Comparison of ENCODE assay signal across 1 cellular context in the genomic region with DNA sequence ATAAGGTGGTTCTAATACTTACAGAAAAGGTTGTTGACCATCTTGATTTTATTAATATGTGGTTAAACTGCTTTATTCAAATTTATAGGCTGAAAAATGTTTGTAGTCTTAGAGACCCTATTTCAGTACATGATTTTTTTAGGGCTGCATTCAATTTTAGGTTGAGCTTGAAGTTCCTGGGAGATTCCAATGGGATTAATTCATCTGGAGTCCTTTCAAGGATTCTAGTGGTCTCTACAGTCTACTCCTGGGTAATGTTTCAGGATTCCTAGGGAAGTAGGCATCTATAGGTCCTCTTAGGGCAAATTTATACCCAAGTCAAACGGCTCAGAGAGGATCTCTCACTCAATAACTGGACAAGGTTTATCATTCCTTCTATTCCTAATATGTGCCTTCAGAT.
TF ChIP-seq lines count a peak whose summit lies in the region.

No MANE protein-coding gene starts in this region.

TF ChIP-seq in SK-N-SH, 30 proteins besides CTCF, POLR2A, EP300 and RAD21:
- TF ChIP-seq, protein P1, sequence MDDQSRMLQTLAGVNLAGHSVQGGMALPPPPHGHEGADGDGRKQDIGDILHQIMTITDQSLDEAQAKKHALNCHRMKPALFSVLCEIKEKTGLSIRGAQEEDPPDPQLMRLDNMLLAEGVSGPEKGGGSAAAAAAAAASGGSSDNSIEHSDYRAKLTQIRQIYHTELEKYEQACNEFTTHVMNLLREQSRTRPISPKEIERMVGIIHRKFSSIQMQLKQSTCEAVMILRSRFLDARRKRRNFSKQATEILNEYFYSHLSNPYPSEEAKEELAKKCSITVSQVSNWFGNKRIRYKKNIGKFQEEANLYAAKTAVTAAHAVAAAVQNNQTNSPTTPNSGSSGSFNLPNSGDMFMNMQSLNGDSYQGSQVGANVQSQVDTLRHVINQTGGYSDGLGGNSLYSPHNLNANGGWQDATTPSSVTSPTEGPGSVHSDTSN (IDR thresholded peaks at IDR 0.05): no peak
- TF ChIP-seq SIN3A (IDR thresholded peaks at IDR 0.05; ENCODE audit: borderline replicate concordance, low read depth, low read length) (no peak), TEAD4 (IDR thresholded peaks at IDR 0.05; ENCODE audit: borderline replicate concordance, insufficient read depth) (no peak)
